7 cellular contexts compared by ENCODE assay signal in the genomic region with DNA sequence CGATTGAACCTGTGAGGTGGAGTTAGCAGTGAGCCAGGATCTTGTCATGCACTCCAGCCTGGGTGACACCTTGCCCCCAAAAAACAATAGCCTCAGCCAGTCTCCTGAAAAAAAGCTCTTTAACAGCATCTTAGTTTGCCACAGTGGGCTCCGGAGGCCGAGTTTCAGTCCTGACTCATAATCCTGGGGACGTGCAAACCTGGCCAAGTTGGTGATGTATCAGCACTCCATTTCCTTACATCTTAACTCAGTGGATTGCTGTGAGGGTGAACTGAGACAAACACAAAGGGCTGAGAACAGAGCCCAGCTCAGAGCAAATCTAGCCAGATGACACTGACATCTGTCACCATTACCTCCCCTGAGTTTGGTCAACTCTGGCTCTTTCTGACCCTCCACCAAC.
A peak's percentile ranks its signal among the peaks of the same experiment; 100 is the strongest.
DNase-seq lines count a peak whose midpoint lies in the region; ATAC-seq and TF ChIP-seq lines count a peak whose summit lies in the region.
"Not testable (repeated sequence)": the region's sequence is repeated elsewhere in the genome, so short reads cannot be mapped to it uniquely, and the experiment has no call there.

No MANE protein-coding gene starts in this region.

- intact Hi-C loops in CD14-positive monocyte (cut with micrococcal nuclease); Panc1 (cut with micrococcal nuclease; ENCODE audit: unreplicated experiment): not testable (repeated sequence)

- H3K36me3 ChIP-seq in Panc1 (ENCODE audit: control insufficient read depth, insufficient read depth, low read length) = not testable (repeated sequence)

- not testable (repeated sequence) for TF ChIP-seq CTCF in CD14-positive monocyte (IDR thresholded peaks at IDR 0.05); HFFc6 (IDR thresholded peaks at IDR 0.05); Panc1 (IDR thresholded peaks at IDR 0.05); cardiac fibroblast (IDR thresholded peaks at IDR 0.05; ENCODE audit: low read depth, low read length); fibroblast of mammary gland (conservative IDR thresholded peaks at IDR 0.05; ENCODE audit: control insufficient read depth, insufficient read depth, low read depth, low read length); retinal pigment epithelial cell (conservative IDR thresholded peaks at IDR 0.05; ENCODE audit: low read depth, low read length)

- not testable (repeated sequence) for H3K4me1 Mint-ChIP-seq in CD14-positive monocyte; HFFc6 (ENCODE audit: low read depth)

- not testable (repeated sequence) for H3K9me3 ChIP-seq in Panc1 (ENCODE audit: control insufficient read depth, insufficient read depth, low read depth, low read length)

- POLR2A ChIA-PET in Panc1 (lab: Charles Lee) = not testable (repeated sequence)

- not testable (repeated sequence) for H3K9me3 Mint-ChIP-seq in CD14-positive monocyte, HFFc6

- H3K36me3 Mint-ChIP-seq in CD14-positive monocyte (peaks cover 45 to 56% of the 10 kb centered on the region in 2 donors), HFFc6 (ENCODE audit: low read depth) (peaks cover 27% of the 10 kb centered on the region)

- CTCF ChIA-PET in Panc1 (lab: Charles Lee) = interaction anchor here (0.5 kb wide), 1 partner anchor 505 kb away, joined by 3 read pairs; no protein-coding TSS in a partner anchor

- in situ Hi-C loops in Panc1 (cut with HindIII; ENCODE audit: low pct_unique_long_range_greater_than_20kb, low sequenced_read_pairs) = not testable (repeated sequence)

- BruUV-seq in Panc1 (replicated peaks; lab: Mats Ljungman, UMichigan) = not testable (repeated sequence)

- H3K27me3 Mint-ChIP-seq in CD14-positive monocyte (ENCODE audit: low read depth in 3 of 3); HFFc6 (ENCODE audit: insufficient read depth): not testable (repeated sequence)

- H3K27ac Mint-ChIP-seq in CD14-positive monocyte (peak overlapping the region in 4 of 7 donors; percentile 13 to 68 (median 42)), HFFc6 (peak overlapping the region; percentile 42; the same call in 1 of the 2 replicates)

- H3K4me3 Mint-ChIP-seq in CD14-positive monocyte, HFFc6: not testable (repeated sequence)

- 0 out of 2 replicates have a peak, but pooled peaks have one; percentile 16 for ATAC-seq in Panc1

- not testable (repeated sequence) for H3K27ac ChIP-seq in Panc1 (ENCODE audit: low read length)

- H3K4me1 ChIP-seq in Panc1 (ENCODE audit: control insufficient read depth, insufficient read depth, low read length) = not testable (repeated sequence)

- H3K27me3 ChIP-seq in Panc1 (ENCODE audit: control insufficient read depth, insufficient read depth, low read length) = not testable (repeated sequence)

- DNase-seq in CD14-positive monocyte (ENCODE audit: low spot score); HFFc6; Panc1 (ENCODE audit: low read depth, low spot score): not testable (repeated sequence)
- DNase-seq in amniotic epithelial cell (ENCODE audit: low read depth) (peak; percentile 24), cardiac fibroblast (ENCODE audit: low read depth in 2 of 2) (peak; percentile 9 to 72), fibroblast of mammary gland (ENCODE audit: low read depth) (peak; percentile 32), retinal pigment epithelial cell (ENCODE audit: low read depth) (peak; percentile 14)

- H3K4me3 ChIP-seq in Panc1 (ENCODE audit: low read depth in 2 of 2, low read length in 2 of 2); cardiac fibroblast (replicated peaks in 1 of 2; ENCODE audit: low read depth in 2 of 2, low read length in 2 of 2); fibroblast of mammary gland (ENCODE audit: control insufficient read depth, low read depth, low read length); retinal pigment epithelial cell (ENCODE audit: low read length): not testable (repeated sequence)
